8 cellular contexts compared by ENCODE assay signal in the genomic region with DNA sequence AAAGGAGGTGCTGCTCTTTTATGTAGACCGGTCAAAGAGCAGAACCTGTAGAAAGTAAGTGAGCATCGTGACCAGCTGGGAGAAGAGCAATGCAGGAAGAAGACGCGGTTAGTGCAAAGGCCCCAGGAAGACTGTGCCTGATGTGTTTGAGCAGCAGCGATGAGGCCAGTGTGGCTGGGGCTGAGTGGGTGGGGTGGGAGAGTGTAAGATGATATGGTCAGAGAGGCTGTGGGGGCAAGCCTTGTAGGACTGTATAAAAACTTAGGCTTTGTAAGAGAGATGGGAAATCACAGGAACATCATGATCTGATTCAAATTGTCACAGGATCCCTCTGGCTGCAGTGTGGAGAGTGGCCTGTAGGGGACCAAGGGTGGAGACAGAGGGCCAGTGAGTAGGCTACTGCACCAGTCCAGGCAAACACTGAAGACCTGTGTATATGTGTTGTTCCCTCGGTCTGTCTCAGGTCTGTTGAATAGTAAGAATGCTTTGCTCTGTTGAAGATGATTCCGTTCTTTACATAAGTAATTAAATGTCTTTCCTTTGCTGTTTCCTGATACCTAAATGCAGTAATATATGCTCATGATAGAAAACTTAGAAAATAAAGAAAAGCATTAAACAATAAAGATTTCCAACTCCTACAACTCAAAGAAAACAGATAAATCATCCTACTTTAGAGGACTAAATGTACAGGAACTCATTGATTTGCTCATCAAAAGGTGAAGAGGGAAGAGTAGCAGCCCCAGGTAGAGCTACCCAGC. TPM values are rescaled to one million over a fixed set of nuclear protein-coding genes. Genes with fewer than 3 reads are reported as not detected.
DNase-seq lines count a peak whose midpoint lies in the region; ATAC-seq, FAIRE-seq and TF ChIP-seq lines count a peak whose summit lies in the region.

No MANE protein-coding gene starts in this region.

- peak; percentile 43 for TF ChIP-seq CTCF in A549 (IDR thresholded peaks at IDR 0.05)
- TF ChIP-seq CTCF in LNCaP clone FGC (IDR thresholded peaks at IDR 0.05; ENCODE audit: control insufficient read depth, extremely low read depth, insufficient read depth) = peak; percentile 46

- CTCF ChIA-PET in A549 (lab: Yijun Ruan, JAX) = interaction anchor here (0.8 to 11.9 kb wide), 13 partner anchors 8 to 329 kb away, joined by 3 to 111 read pairs (median 5); a partner anchor contains a TSS

- no peak overlapping the region for H3K4me3 ChIP-seq in A549
- no peak overlapping the region for H3K4me3 ChIP-seq in LNCaP clone FGC (ENCODE audit: low read depth, low read length)
- no peak overlapping the region for H3K4me3 ChIP-seq in aorta (ENCODE audit: low read length in 2 of 2)

- no peak for TF ChIP-seq RAD21 in A549 (conservative IDR thresholded peaks at IDR 0.05 in 1 of 2, IDR thresholded peaks at IDR 0.05 in 1 of 2)

- no peaks in the 10 kb centered on the region for H3K36me3 Mint-ChIP-seq in activated T-cell treated with anti-CD3 and anti-CD28 coated beads, Interleukin-2, amount 50 U/mL, for 4 hours (ENCODE audit: insufficient read depth)

- peaks cover 23% of the 10 kb centered on the region for H3K4me1 Mint-ChIP-seq in activated T-cell treated with anti-CD3 and anti-CD28 coated beads, Interleukin-2, amount 50 U/mL, for 4 hours (ENCODE audit: low read depth)

- H3K9me3 ChIP-seq in A549 (no peaks in the 10 kb centered on the region), aorta (ENCODE audit: control insufficient read depth, low read length) (no peaks in the 10 kb centered on the region)

- peak; percentile 59 to 82 for DNase-seq in A549 (ENCODE audit: low read depth in 1 of 2, low spot score in 1 of 2)
- peak; percentile 6 for DNase-seq in GDM1 (lab: John Stamatoyannopoulos, UW)
- no peak for DNase-seq in LNCaP clone FGC (ENCODE audit: low read depth)
- DNase-seq in activated T-cell treated with anti-CD3 and anti-CD28 coated beads, Interleukin-2, amount 50 U/mL, for 4 hours = no peak
- DNase-seq in left lobe of liver (ENCODE audit: low spot score) = no peak
- DNase-seq in aorta = no peak
- DNase-seq in NCI-H1694 (lab: John Stamatoyannopoulos, UW) = no peak

- no peak overlapping the region for H3K4me2 ChIP-seq in A549

- no peaks in the 10 kb centered on the region for H3K9me3 Mint-ChIP-seq in activated T-cell treated with anti-CD3 and anti-CD28 coated beads, Interleukin-2, amount 50 U/mL, for 4 hours

- H3K4me1 ChIP-seq in A549 (no peaks in the 10 kb centered on the region), aorta (ENCODE audit: control insufficient read depth in 1 of 2, insufficient read depth in 2 of 2, low read length in 2 of 2) (no peaks in the 10 kb centered on the region)

- no peak for TF ChIP-seq EP300 in A549 (IDR thresholded peaks at IDR 0.05)

- H3K27ac ChIP-seq in A549 (no peak overlapping the region), aorta (ENCODE audit: low read depth in 1 of 2, low read length in 2 of 2) (no peak overlapping the region)

- intact Hi-C loops in aorta (cut with DNase I) = loop anchor here in 1 of 2 donors (10.0 kb wide), 1 partner anchor 329 kb away; no protein-coding TSS in a partner anchor

- TF ChIP-seq POLR2A in A549 (IDR thresholded peaks at IDR 0.05; ENCODE audit: low read length) = no peak

- H3K36me3 ChIP-seq in aorta (ENCODE audit: control insufficient read depth in 1 of 2, insufficient read depth in 2 of 2, low read length in 1 of 2) = no peaks in the 10 kb centered on the region

- POLR2A ChIA-PET in A549 (lab: Yijun Ruan, JAX) = no interaction called here

- H3K27me3 ChIP-seq in aorta (ENCODE audit: control insufficient read depth in 1 of 2, insufficient read depth in 2 of 2, low read length in 1 of 2) = no peaks in the 10 kb centered on the region

- H3K27me3 Mint-ChIP-seq in activated T-cell treated with anti-CD3 and anti-CD28 coated beads, Interleukin-2, amount 50 U/mL, for 4 hours (ENCODE audit: low read depth) = peaks cover 8% of the 10 kb centered on the region

- 27% methylated on average over 7 of the region's 7 CpGs for WGBS in A549 (ENCODE audit: missing lambda C conversion rate)
- 70 to 75% methylated on average over 7 of the region's 7 CpGs for WGBS in aorta, 2 donors

- ATAC-seq in A549 = peak; percentile 88 to 95
- peak; percentile 58 to 77 for ATAC-seq in activated T-cell treated with anti-CD3 and anti-CD28 coated beads, Interleukin-2, amount 50 U/mL, for 4 hours
- peak; percentile 70 for ATAC-seq in left lobe of liver
- ATAC-seq in aorta (ENCODE audit: low FRiP score) = no peak
- ATAC-seq in GM18517 (IDR thresholded peaks at IDR 0.05; ENCODE audit: unreplicated experiment) = no peak

- no peak overlapping the region for H3K4me3 Mint-ChIP-seq in activated T-cell treated with anti-CD3 and anti-CD28 coated beads, Interleukin-2, amount 50 U/mL, for 4 hours

- no peak for FAIRE-seq in A549 (lab: Jason Lieb, UNC)

TF ChIP-seq in A549, 52 proteins besides CTCF, POLR2A, EP300 and RAD21 (continues in another document):
- TF ChIP-seq, protein P1, sequence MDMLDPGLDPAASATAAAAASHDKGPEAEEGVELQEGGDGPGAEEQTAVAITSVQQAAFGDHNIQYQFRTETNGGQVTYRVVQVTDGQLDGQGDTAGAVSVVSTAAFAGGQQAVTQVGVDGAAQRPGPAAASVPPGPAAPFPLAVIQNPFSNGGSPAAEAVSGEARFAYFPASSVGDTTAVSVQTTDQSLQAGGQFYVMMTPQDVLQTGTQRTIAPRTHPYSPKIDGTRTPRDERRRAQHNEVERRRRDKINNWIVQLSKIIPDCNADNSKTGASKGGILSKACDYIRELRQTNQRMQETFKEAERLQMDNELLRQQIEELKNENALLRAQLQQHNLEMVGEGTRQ (IDR thresholded peaks at IDR 0.05) = no peak
- TF ChIP-seq, protein P2, sequence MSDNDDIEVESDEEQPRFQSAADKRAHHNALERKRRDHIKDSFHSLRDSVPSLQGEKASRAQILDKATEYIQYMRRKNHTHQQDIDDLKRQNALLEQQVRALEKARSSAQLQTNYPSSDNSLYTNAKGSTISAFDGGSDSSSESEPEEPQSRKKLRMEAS (IDR thresholded peaks at IDR 0.05) = no peak
- TF ChIP-seq EHF (CRISPR knock-in tag; IDR thresholded peaks at IDR 0.05) (no peak), TFCP2L1 (CRISPR knock-in tag; IDR thresholded peaks at IDR 0.05) (no peak), JUNB (IDR thresholded peaks at IDR 0.05) (no peak), NR3C1 (IDR thresholded peaks at IDR 0.05) (no peak), TP53 (CRISPR knock-in tag; IDR thresholded peaks at IDR 0.05) (no peak), CEBPB (IDR thresholded peaks at IDR 0.05) (no peak), CHD2 (IDR thresholded peaks at IDR 0.05; ENCODE audit: low read length, partially characterized antibody) (no peak), JUN (IDR thresholded peaks at IDR 0.05) (no peak), BHLHE40 (IDR thresholded peaks at IDR 0.05; ENCODE audit: low read depth, low read length) (no peak), GATA3 (IDR thresholded peaks at IDR 0.05; ENCODE audit: borderline replicate concordance) (no peak)
- TF ChIP-seq, protein P3, sequence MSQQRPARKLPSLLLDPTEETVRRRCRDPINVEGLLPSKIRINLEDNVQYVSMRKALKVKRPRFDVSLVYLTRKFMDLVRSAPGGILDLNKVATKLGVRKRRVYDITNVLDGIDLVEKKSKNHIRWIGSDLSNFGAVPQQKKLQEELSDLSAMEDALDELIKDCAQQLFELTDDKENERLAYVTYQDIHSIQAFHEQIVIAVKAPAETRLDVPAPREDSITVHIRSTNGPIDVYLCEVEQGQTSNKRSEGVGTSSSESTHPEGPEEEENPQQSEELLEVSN (IDR thresholded peaks at IDR 0.05; ENCODE audit: borderline replicate concordance, low read depth) = no peak

RNA-seq across cellular contexts. Expression of a gene that starts 23.6 kb away (rescaled TPM):
- polyA plus RNA-seq in A549 (2011; rRNA removed) (not detected in 2 replicates), A549 (2017; fragmentation: RNase III; extraction: RNeasy Plus Mini Kit Qiagen cat#74134 plus additional on column Dnase treatment) (0.22 TPM in 1 of 3 replicates, not detected in the others), aorta (1 to 10 TPM in 1 of 2 donors, under 1 TPM in 1; 0.56 to 1.0 TPM)
- polyA plus RNA-seq in A549 (2012; cell fraction: cytosol; rRNA removed) = 0.15 and 0.16 TPM in 2 replicates
- 0.23 TPM in 1 of 2 replicates, not detected in the other for polyA plus RNA-seq in A549 (2012; cell fraction: nucleus; rRNA removed)
- polyA minus RNA-seq in A549 (2011; rRNA and poly(A)+ RNA removed) = not detected in 2 replicates
- under 1 TPM; 0.34 to 0.76 (median 0.53) TPM for total RNA-seq in activated T-cell treated with anti-CD3 and anti-CD28 coated beads, Interleukin-2, amount 50 U/mL, for 4 hours
- total RNA-seq in left lobe of liver (3.7 TPM), aorta (1 to 10 TPM; 1.5 to 2.3 TPM)

RNA-seq across cellular contexts. Expression of a gene that starts 30.0 kb away (rescaled TPM):
- polyA plus RNA-seq in A549 (2011; rRNA removed) (60.3 and 79.6 TPM in 2 replicates), A549 (2017; fragmentation: RNase III; extraction: RNeasy Plus Mini Kit Qiagen cat#74134 plus additional on column Dnase treatment) (62.0 to 71.8 TPM (median 66.2 TPM) in 3 replicates), aorta (100 to 1,000 TPM in 1 of 2 donors, 10 to 100 TPM in 1; 69.0 to 151 TPM)
- polyA plus RNA-seq in A549 (2012; cell fraction: cytosol; rRNA removed) = 90.7 and 110 TPM in 2 replicates
- 149 and 159 TPM in 2 replicates for polyA plus RNA-seq in A549 (2012; cell fraction: nucleus; rRNA removed)
- 83.2 and 86.7 TPM in 2 replicates for polyA minus RNA-seq in A549 (2011; rRNA and poly(A)+ RNA removed)
- total RNA-seq in activated T-cell treated with anti-CD3 and anti-CD28 coated beads, Interleukin-2, amount 50 U/mL, for 4 hours = 10 to 100 TPM; 88.0 to 94.8 (median 90.9) TPM
- total RNA-seq in left lobe of liver (36.0 TPM), aorta (100 to 1,000 TPM; 113 TPM)

RNA-seq across cellular contexts. Expression of a gene that starts 37.9 kb away (rescaled TPM):
- polyA plus RNA-seq in A549 (2011; rRNA removed) = 20.9 and 31.1 TPM in 2 replicates
- 14.2 and 15.9 TPM in 2 replicates for polyA plus RNA-seq in A549 (2012; cell fraction: cytosol; rRNA removed)
- polyA plus RNA-seq in A549 (2012; cell fraction: nucleus; rRNA removed) = 9.5 and 13.5 TPM in 2 replicates
- 6.2 to 6.5 TPM (median 6.3 TPM) in 3 replicates for polyA plus RNA-seq in A549 (2017; fragmentation: RNase III; extraction: RNeasy Plus Mini Kit Qiagen cat#74134 plus additional on column Dnase treatment)
- 9.8 and 14.8 TPM in 2 replicates for polyA minus RNA-seq in A549 (2011; rRNA and poly(A)+ RNA removed)
- total RNA-seq in activated T-cell treated with anti-CD3 and anti-CD28 coated beads, Interleukin-2, amount 50 U/mL, for 4 hours = 10 to 100 TPM in 2 of 3 donors, 1 to 10 TPM in 1; 9.7 to 13.3 (median 12.5) TPM
- total RNA-seq in left lobe of liver = 2.9 TPM
- 100 to 1,000 TPM; 104 to 123 TPM for total RNA-seq in aorta
- 100 to 1,000 TPM; 140 to 231 TPM for polyA plus RNA-seq in aorta

Comparison
In these comparisons a context has a peak if more than half of its experiments do, and no peak if none do; other contexts are left out.
1. ATAC-seq: peak in A549 (2 of 2), activated T-cell treated with anti-CD3 and anti-CD28 coated beads, Interleukin-2, amount 50 U/mL, for 4 hours (2 of 2) and left lobe of liver (single experiment); none in aorta (single experiment) and GM18517 (single experiment).
2. DNase-seq: peak in A549 (2 of 2) and GDM1 (single experiment); none in LNCaP clone FGC (single experiment), activated T-cell treated with anti-CD3 and anti-CD28 coated beads, Interleukin-2, amount 50 U/mL, for 4 hours (single experiment), left lobe of liver (single experiment), aorta (0 of 2) and NCI-H1694 (single experiment).
3. RNA of a gene that starts 37.9 kb away (total RNA-seq): 104 to 123 TPM in aorta; 9.7 to 13.3 TPM in activated T-cell treated with anti-CD3 and anti-CD28 coated beads, Interleukin-2, amount 50 U/mL, for 4 hours and 2.9 TPM in left lobe of liver (single experiment); every median in the first group is over 4 times any median in the second.